In the genomic region with DNA sequence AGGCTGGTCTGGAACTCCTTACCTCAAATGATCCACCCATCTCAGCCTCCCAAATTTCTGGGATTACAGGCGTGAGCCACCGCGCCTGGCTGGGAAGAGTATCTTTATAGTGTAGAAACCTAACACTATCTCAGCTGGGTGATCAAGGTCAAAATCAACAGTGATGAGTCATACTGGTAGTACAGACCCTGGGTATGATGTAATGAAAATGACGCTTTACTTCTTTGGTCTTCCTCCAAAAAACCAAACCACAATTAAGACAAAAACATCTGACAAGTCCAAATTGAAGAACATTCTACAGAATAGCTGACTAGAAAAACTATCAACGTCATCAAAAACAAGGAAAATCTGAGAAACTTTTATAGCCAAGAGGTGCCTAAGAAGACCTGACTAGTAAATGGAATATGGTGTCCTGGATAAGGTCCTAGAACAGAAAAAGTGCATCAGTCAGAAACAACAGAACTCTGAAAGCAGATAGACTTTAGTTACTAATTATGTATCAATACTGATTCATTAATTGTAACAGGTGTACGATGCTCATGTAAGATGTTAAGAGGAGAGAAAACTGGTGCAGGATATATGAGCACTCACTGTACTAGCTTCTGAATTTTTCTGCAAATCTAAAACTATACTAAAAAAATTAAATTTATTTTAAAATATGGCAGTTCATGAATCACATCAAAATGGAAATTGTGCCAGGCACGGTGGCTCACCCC, we compare ENCODE assay signal across 1 cellular context.
TF ChIP-seq lines count a peak whose summit lies in the region.

No MANE protein-coding gene starts in this region.

TF ChIP-seq in K562, 482 proteins besides CTCF, POLR2A, EP300 and RAD21 (continued from another document):
- TF ChIP-seq MEIS2 (IDR thresholded peaks at IDR 0.05; ENCODE audit: partially characterized antibody): peak; percentile 25
- TF ChIP-seq JUNB (CRISPR knock-in tag; conservative IDR thresholded peaks at IDR 0.05): peak; percentile 99
- no peak for TF ChIP-seq CREB1 (IDR thresholded peaks at IDR 0.05)
- 0 out of 2 replicates have a peak, but pooled peaks have one; percentile 27 for TF ChIP-seq CREB1 (CRISPR knock-in tag; IDR thresholded peaks at IDR 0.05)
- TF ChIP-seq ZNF212 (CRISPR knock-in tag; IDR thresholded peaks at IDR 0.05): no peak
- peak; percentile 83 for TF ChIP-seq ARID1B (IDR thresholded peaks at IDR 0.05)
- no peak for TF ChIP-seq ZNF589 (CRISPR knock-in tag; IDR thresholded peaks at IDR 0.05; ENCODE audit: low read depth)
- TF ChIP-seq DMBX1 (CRISPR knock-in tag; IDR thresholded peaks at IDR 0.05; ENCODE audit: borderline replicate concordance): no peak
- TF ChIP-seq CEBPB (tag; IDR thresholded peaks at IDR 0.05): peak; percentile 67
- TF ChIP-seq OTX1 (CRISPR knock-in tag; IDR thresholded peaks at IDR 0.05): no peak
- TF ChIP-seq SMARCA4 (IDR thresholded peaks at IDR 0.05): peak; percentile 87
- no peak for TF ChIP-seq ZNF384 (IDR thresholded peaks at IDR 0.05; ENCODE audit: low read depth, low read length)
- TF ChIP-seq, protein P1, sequence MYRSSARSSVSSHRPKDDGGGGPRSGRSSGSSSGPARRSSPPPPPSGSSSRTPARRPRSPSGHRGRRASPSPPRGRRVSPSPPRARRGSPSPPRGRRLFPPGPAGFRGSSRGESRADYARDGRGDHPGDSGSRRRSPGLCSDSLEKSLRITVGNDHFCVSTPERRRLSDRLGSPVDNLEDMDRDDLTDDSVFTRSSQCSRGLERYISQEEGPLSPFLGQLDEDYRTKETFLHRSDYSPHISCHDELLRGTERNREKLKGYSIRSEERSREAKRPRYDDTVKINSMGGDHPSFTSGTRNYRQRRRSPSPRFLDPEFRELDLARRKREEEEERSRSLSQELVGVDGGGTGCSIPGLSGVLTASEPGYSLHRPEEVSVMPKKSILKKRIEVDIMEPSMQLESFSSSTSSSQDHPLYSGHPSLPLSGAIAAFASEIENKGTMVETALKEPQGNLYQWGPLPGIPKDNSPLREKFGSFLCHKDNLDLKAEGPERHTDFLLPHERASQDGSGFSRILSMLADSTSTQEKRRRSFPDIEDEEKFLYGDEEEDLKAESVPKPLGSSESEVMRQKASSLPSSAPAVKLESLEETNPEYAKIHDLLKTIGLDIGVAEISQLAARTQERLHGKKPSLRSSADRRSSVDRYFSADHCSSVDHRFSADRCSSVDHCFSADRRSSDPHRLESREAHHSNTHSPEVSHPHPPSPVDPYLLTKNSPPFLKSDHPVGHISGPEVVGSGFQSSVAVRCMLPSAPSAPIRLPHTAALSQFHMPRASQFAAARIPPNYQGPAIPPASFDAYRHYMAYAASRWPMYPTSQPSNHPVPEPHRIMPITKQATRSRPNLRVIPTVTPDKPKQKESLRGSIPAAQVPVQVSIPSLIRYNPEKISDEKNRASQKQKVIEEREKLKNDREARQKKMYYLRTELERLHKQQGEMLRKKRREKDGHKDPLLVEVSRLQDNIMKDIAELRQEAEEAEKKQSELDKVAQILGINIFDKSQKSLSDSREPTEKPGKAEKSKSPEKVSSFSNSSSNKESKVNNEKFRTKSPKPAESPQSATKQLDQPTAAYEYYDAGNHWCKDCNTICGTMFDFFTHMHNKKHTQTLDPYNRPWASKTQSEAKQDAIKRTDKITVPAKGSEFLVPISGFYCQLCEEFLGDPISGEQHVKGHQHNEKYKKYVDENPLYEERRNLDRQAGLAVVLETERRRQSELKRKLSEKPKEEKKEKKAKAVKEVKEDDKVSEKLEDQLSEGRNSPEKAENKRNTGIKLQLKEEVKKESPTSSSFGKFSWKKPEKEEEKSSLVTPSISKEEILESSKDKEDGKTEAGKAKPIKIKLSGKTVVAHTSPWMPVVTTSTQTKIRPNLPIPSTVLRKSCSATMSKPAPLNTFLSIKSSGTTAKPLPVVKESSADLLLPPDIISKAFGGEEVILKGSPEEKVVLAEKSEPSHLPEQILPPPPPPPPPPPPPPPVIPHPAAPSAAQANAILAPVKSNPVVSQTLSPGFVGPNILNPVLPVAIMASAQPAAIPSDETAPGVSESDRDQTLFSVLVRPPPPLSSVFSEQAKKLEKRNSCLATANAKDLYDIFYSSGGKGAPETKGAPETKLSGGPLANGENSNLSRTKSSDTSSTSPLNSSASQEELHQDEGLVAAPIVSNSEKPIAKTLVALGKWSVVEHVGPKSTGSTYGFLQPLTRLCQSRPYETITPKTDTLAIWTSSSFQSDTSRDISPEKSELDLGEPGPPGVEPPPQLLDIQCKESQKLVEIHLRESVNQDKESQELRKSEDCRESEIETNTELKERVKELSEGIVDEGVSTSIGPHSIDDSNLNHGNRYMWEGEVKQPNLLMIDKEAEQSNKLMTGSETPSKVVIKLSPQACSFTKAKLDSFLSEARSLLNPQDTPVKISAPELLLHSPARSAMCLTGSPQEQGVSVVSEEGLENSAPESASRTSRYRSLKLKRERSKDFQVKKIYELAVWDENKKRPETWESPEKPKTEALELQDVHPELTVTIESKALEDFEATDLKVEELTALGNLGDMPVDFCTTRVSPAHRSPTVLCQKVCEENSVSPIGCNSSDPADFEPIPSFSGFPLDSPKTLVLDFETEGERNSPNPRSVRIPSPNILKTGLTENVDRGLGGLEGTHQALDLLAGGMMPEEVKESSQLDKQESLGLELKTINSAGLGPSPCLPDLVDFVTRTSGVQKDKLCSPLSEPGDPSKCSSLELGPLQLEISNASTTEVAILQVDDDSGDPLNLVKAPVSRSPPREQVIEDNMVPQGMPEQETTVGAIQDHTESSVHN (IDR thresholded peaks at IDR 0.05; ENCODE audit: borderline replicate concordance in 1 of 2, low read depth in 1 of 2): peak in 1 of 2 experiments; percentile 88; a peak in 2 of 4 replicates
- TF ChIP-seq, protein P2, sequence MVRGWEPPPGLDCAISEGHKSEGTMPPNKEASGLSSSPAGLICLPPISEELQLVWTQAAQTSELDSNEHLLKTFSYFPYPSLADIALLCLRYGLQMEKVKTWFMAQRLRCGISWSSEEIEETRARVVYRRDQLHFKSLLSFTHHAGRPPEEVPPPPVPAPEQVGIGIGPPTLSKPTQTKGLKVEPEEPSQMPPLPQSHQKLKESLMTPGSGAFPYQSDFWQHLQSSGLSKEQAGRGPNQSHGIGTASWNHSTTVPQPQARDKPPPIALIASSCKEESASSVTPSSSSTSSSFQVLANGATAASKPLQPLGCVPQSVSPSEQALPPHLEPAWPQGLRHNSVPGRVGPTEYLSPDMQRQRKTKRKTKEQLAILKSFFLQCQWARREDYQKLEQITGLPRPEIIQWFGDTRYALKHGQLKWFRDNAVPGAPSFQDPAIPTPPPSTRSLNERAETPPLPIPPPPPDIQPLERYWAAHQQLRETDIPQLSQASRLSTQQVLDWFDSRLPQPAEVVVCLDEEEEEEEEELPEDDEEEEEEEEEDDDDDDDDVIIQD (CRISPR knock-in tag; IDR thresholded peaks at IDR 0.05): no peak
- TF ChIP-seq NR2C1 (IDR thresholded peaks at IDR 0.05): no peak
- TF ChIP-seq NR2C1 (tag; IDR thresholded peaks at IDR 0.05): 0 out of 2 replicates have a peak, but pooled peaks have one; percentile 14
- peak; percentile 86; the same call in 1 of the 2 replicates for TF ChIP-seq ESRRA (IDR thresholded peaks at IDR 0.05; ENCODE audit: borderline replicate concordance, low read depth)
- TF ChIP-seq SMC3 (conservative IDR thresholded peaks at IDR 0.05; ENCODE audit: insufficient read depth, low read depth, low read length): no peak
- TF ChIP-seq, protein P3, sequence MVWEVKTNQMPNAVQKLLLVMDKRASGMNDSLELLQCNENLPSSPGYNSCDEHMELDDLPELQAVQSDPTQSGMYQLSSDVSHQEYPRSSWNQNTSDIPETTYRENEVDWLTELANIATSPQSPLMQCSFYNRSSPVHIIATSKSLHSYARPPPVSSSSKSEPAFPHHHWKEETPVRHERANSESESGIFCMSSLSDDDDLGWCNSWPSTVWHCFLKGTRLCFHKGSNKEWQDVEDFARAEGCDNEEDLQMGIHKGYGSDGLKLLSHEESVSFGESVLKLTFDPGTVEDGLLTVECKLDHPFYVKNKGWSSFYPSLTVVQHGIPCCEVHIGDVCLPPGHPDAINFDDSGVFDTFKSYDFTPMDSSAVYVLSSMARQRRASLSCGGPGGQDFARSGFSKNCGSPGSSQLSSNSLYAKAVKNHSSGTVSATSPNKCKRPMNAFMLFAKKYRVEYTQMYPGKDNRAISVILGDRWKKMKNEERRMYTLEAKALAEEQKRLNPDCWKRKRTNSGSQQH (CRISPR knock-in tag; IDR thresholded peaks at IDR 0.05): no peak
- peak; percentile 8; the same call in 1 of the 2 replicates for TF ChIP-seq NFE2L1 (tag; IDR thresholded peaks at IDR 0.05; ENCODE audit: borderline replicate concordance, low read depth)
- 0 out of 2 replicates have a peak, but pooled peaks have one; percentile 13 for TF ChIP-seq MAFK (IDR thresholded peaks at IDR 0.05; ENCODE audit: low read length)
- TF ChIP-seq, protein P4, sequence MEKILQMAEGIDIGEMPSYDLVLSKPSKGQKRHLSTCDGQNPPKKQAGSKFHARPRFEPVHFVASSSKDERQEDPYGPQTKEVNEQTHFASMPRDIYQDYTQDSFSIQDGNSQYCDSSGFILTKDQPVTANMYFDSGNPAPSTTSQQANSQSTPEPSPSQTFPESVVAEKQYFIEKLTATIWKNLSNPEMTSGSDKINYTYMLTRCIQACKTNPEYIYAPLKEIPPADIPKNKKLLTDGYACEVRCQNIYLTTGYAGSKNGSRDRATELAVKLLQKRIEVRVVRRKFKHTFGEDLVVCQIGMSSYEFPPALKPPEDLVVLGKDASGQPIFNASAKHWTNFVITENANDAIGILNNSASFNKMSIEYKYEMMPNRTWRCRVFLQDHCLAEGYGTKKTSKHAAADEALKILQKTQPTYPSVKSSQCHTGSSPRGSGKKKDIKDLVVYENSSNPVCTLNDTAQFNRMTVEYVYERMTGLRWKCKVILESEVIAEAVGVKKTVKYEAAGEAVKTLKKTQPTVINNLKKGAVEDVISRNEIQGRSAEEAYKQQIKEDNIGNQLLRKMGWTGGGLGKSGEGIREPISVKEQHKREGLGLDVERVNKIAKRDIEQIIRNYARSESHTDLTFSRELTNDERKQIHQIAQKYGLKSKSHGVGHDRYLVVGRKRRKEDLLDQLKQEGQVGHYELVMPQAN (IDR thresholded peaks at IDR 0.05; ENCODE audit: borderline replicate concordance): no peak
- TF ChIP-seq BCOR (IDR thresholded peaks at IDR 0.05): no peak
- peak; percentile 95 for TF ChIP-seq JUN (IDR thresholded peaks at IDR 0.05; ENCODE audit: borderline replicate concordance, low read depth, low read length)
- TF ChIP-seq JUN (CRISPR knock-in tag; IDR thresholded peaks at IDR 0.05; ENCODE audit: borderline replicate concordance): no peak
- TF ChIP-seq ARNT (IDR thresholded peaks at IDR 0.05): no peak
- TF ChIP-seq CBFA2T3 (IDR thresholded peaks at IDR 0.05): no peak
- peak in 1 of 2 experiments; percentile 45; a peak in 1 of 4 replicates for TF ChIP-seq RCOR1 (IDR thresholded peaks at IDR 0.05; ENCODE audit: borderline replicate concordance in 1 of 2, low read depth in 2 of 2, low read length in 2 of 2)
- TF ChIP-seq ZNF354B (CRISPR knock-in tag; IDR thresholded peaks at IDR 0.05): no peak
- TF ChIP-seq ZNF134 (CRISPR knock-in tag; conservative IDR thresholded peaks at IDR 0.05): no peak
- TF ChIP-seq ZNF239 (CRISPR knock-in tag; IDR thresholded peaks at IDR 0.05): no peak
- no peak for TF ChIP-seq MYC (IDR thresholded peaks at IDR 0.05; ENCODE audit: low read depth, low read length)
- TF ChIP-seq MYC (CRISPR knock-in tag; IDR thresholded peaks at IDR 0.05; ENCODE audit: borderline replicate concordance, low read depth): no peak
- TF ChIP-seq CREM (IDR thresholded peaks at IDR 0.05; ENCODE audit: low read depth): peak; percentile 80
- TF ChIP-seq, protein P5, sequence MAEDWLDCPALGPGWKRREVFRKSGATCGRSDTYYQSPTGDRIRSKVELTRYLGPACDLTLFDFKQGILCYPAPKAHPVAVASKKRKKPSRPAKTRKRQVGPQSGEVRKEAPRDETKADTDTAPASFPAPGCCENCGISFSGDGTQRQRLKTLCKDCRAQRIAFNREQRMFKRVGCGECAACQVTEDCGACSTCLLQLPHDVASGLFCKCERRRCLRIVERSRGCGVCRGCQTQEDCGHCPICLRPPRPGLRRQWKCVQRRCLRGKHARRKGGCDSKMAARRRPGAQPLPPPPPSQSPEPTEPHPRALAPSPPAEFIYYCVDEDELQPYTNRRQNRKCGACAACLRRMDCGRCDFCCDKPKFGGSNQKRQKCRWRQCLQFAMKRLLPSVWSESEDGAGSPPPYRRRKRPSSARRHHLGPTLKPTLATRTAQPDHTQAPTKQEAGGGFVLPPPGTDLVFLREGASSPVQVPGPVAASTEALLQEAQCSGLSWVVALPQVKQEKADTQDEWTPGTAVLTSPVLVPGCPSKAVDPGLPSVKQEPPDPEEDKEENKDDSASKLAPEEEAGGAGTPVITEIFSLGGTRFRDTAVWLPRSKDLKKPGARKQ (CRISPR knock-in tag; IDR thresholded peaks at IDR 0.05): 0 out of 2 replicates have a peak, but pooled peaks have one; percentile 30
- peak; percentile 87 for TF ChIP-seq MAFG (tag; conservative IDR thresholded peaks at IDR 0.05)
- TF ChIP-seq ZNF583 (CRISPR knock-in tag; IDR thresholded peaks at IDR 0.05): no peak
- TF ChIP-seq XRCC5 (IDR thresholded peaks at IDR 0.05; ENCODE audit: low read depth, low read length): no peak
- peak in 1 of 2 experiments; percentile 49; a peak in 1 of 4 replicates for TF ChIP-seq TRIM24 (IDR thresholded peaks at IDR 0.05)
- TF ChIP-seq NCOA2 (IDR thresholded peaks at IDR 0.05; ENCODE audit: partially characterized antibody in 2 of 2): no peak
- no peak for TF ChIP-seq ATF1 (CRISPR knock-in tag; IDR thresholded peaks at IDR 0.05)
- peak; percentile 82 for TF ChIP-seq ATF1 (tag; IDR thresholded peaks at IDR 0.05)
- TF ChIP-seq JUND (IDR thresholded peaks at IDR 0.05; ENCODE audit: borderline replicate concordance, low read depth, low read length): peak; percentile 98
- TF ChIP-seq JUND (tag; IDR thresholded peaks at IDR 0.05; ENCODE audit: borderline replicate concordance, low read depth, low read length): peak; percentile 99
TF ChIP-seq in K562: peak in this region for 44.
